ENCODE assay signal across 23 cellular contexts in the genomic region with DNA sequence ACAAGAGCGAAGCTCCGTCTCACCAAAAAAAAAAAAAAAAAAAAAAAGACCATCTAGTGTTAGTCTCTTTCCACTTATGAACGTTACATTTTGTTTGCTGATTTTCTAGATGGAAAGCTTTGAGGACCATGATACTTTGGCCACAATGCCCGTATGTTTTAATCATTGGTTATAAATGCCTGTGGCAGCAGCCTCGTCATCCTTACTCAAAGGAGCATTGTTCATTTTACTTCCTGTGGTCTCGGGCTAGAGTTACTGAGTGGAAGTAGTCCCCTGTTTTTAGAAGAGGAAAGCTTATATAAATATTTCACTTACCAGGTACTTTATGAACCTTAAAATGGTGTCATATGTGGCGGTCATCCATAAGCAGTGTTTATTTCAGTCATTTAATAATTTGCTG.
DNase-seq lines count a peak whose midpoint lies in the region; ATAC-seq, FAIRE-seq and TF ChIP-seq lines count a peak whose summit lies in the region.
"Had no signal": no experiment of that assay in that cellular context is flagged by ENCODE, and none has a peak within 500 bp of the region (broad histone marks: within the 10 kb centered on the region; RNA-seq: fewer than 3 reads in every experiment).

No MANE protein-coding gene starts in this region.

- DNase-seq in ELR (ENCODE audit: low read depth): peak; percentile 53
- peak; percentile 51 for DNase-seq in RCC 7860 (ENCODE audit: low spot score)
- peak; percentile 56 for DNase-seq in brain microvascular endothelial cell
- DNase-seq in osteoblast (ENCODE audit: insufficient read length, low spot score, missing footprints): peak; percentile 85
- no peak for DNase-seq in COLO668 (lab: John Stamatoyannopoulos, UW; ENCODE audit: unreplicated experiment)
- no peak for DNase-seq in SIG-M5 (lab: John Stamatoyannopoulos, UW)
- DNase-seq: activated CD8-positive, alpha-beta memory T cell treated with anti-CD3 and anti-CD28 coated beads for 24 hours; activated T-cell treated with anti-CD3 and anti-CD28 coated beads, Interleukin-2, amount 50 U/mL, for 72 hours; CD4-positive, CD25-positive, alpha-beta regulatory T cell; DMS153; NCI-H2107; NCI-H510A treated with DMSO at 0.1 percent for 48 hours; nephron progenitor cell; stimulated activated CD4-positive, alpha-beta T cell treated with anti-CD3 and anti-CD28 coated beads, Interleukin-1b, Interleukin-23, amount 100 ng/mL, for 48 hours; stimulated activated naive CD4-positive, alpha-beta T cell had no signal

- no peaks in the 10 kb centered on the region for H4K20me1 ChIP-seq in osteoblast (ENCODE audit: insufficient read depth, low read length)

- H2AFZ ChIP-seq in osteoblast (ENCODE audit: low read length): no peak overlapping the region

- peak; percentile 58 for FAIRE-seq in RCC 7860 (lab: Jason Lieb, UNC)
- FAIRE-seq: frontal cortex, GM12892 had no signal

- H3K36me3 ChIP-seq in brain microvascular endothelial cell (replicated peaks): no peaks in the 10 kb centered on the region
- H3K36me3 ChIP-seq in osteoblast (ENCODE audit: insufficient read depth, low read length): no peaks in the 10 kb centered on the region
- H3K36me3 ChIP-seq: tibial nerve had no signal

- no peak for TF ChIP-seq CTCF in brain microvascular endothelial cell (IDR thresholded peaks at IDR 0.05; ENCODE audit: low read depth, low read length, missing control alignments)
- no peak for TF ChIP-seq CTCF in osteoblast (IDR thresholded peaks at IDR 0.05; ENCODE audit: extremely low read depth, low read depth, low read length)

- H3K79me2 ChIP-seq in osteoblast (ENCODE audit: insufficient read depth, low read length): no peaks in the 10 kb centered on the region

- H3K4me3 ChIP-seq in brain microvascular endothelial cell (ENCODE audit: low read depth, low read length) (no peak overlapping the region), osteoblast (ENCODE audit: insufficient read depth, low read length) (no peak overlapping the region)
- H3K4me3 ChIP-seq: tibial nerve had no signal

- in situ Hi-C loops in brain microvascular endothelial cell (cut with HindIII; ENCODE audit: low pct_ligation_motif_present, low sequenced_read_pairs): no loop called here

- H3K4me2 ChIP-seq in osteoblast (ENCODE audit: insufficient read depth, low read length): peak overlapping the region; percentile 50

- no peaks in the 10 kb centered on the region for H3K27me3 ChIP-seq in brain microvascular endothelial cell (replicated peaks)
- H3K27me3 ChIP-seq in osteoblast (ENCODE audit: insufficient read depth, low read length): no peaks in the 10 kb centered on the region
- H3K27me3 ChIP-seq: tibial nerve had no signal

- no peak for ATAC-seq in GM21390 (IDR thresholded peaks at IDR 0.05; ENCODE audit: unreplicated experiment)
- no peak for ATAC-seq in GM18519 (IDR thresholded peaks at IDR 0.05; ENCODE audit: low FRiP score, unreplicated experiment)
- ATAC-seq: activated CD4-positive, CD25-positive, alpha-beta regulatory T cell treated with anti-CD3 and anti-CD28 coated beads, Interleukin-2, amount 50 U/mL, for 24 hours; activated T-cell treated with anti-CD3 and anti-CD28 coated beads, Interleukin-2, amount 50 U/mL, for 72 hours had no signal

- H3K4me1 ChIP-seq in osteoblast (ENCODE audit: insufficient read depth, low read length): peaks cover 19% of the 10 kb centered on the region

- H3K27ac ChIP-seq in brain microvascular endothelial cell (no peak overlapping the region), osteoblast (ENCODE audit: low read depth, low read length) (peak overlapping the region; percentile 64)
- H3K27ac ChIP-seq: epithelial cell of prostate, RWPE1, tibial nerve had no signal

- no peaks in the 10 kb centered on the region for H3K9me3 ChIP-seq in osteoblast (ENCODE audit: low read depth, low read length)
- H3K9me3 ChIP-seq: tibial nerve had no signal

Comparison
In these comparisons a context has a peak if more than half of its experiments do, and no peak if none do; other contexts are left out.
1. DNase-seq: peak in ELR (single experiment), RCC 7860 (single experiment), brain microvascular endothelial cell (single experiment) and osteoblast (single experiment); none in COLO668 (single experiment) and SIG-M5 (single experiment).